In genomic region chr10:38038107-38038931, GRCh38 we compare ENCODE assay signal across 9 cellular contexts. TPM values are rescaled to one million over a fixed set of nuclear protein-coding genes. Genes with fewer than 3 reads are reported as not detected.
DNase-seq lines count a peak whose midpoint lies in the region; ATAC-seq and TF ChIP-seq lines count a peak whose summit lies in the region.
"Had no signal": no experiment of that assay in that cellular context is flagged by ENCODE, and none has a peak within 500 bp of the region (broad histone marks: within the 10 kb centered on the region; RNA-seq: fewer than 3 reads in every experiment).

No MANE protein-coding gene starts in this region.

- dilution Hi-C loops in IMR-90 (cut with HindIII; ENCODE audit: low sequenced_read_pairs, unreplicated experiment) = no loop called here

- no peak overlapping the region for H2AFZ ChIP-seq in IMR-90 (replicated peaks; ENCODE audit: low read length, poor library complexity)

- H3K27me3 ChIP-seq in IMR-90 (ENCODE audit: control insufficient read depth, insufficient read depth, low read length) = no peaks in the 10 kb centered on the region

- in situ Hi-C loops in IMR-90 (cut with MboI; ENCODE audit: low sequenced_read_pairs) = no loop called here
- in situ Hi-C loops in G401 (cut with HindIII; ENCODE audit: low sequenced_read_pairs) = no loop called here

- no peaks in the 10 kb centered on the region for H3K9me1 ChIP-seq in IMR-90 (ENCODE audit: insufficient read depth, low read length)

- WGBS in IMR-90 (ENCODE audit: extremely low coverage in 2 of 2, insufficient read length in 1 of 2), 2 experiments = 100% methylated on average over 1 of the region's 7 CpGs; no CpG with 5 or more reads in 1 of the 2 experiments

- H3K27ac Mint-ChIP-seq in endothelial cell (ENCODE audit: unreplicated experiment) = no peak overlapping the region

- TF ChIP-seq RAD21 in IMR-90 (IDR thresholded peaks at IDR 0.05; ENCODE audit: low read length) = no peak

- no peak for TF ChIP-seq CTCF in IMR-90 (conservative IDR thresholded peaks at IDR 0.05; ENCODE audit: low read depth, low read length)
- TF ChIP-seq CTCF in fibroblast of the aortic adventitia (IDR thresholded peaks at IDR 0.05; ENCODE audit: insufficient read depth, low read length) = no peak
- TF ChIP-seq CTCF in endothelial cell (IDR thresholded peaks at IDR 0.05; ENCODE audit: unreplicated experiment) = no peak

- no peaks in the 10 kb centered on the region for H3K4me1 ChIP-seq in IMR-90 (ENCODE audit: control insufficient read depth, insufficient read depth, low read length)

- H3K36me3 ChIP-seq in IMR-90 (ENCODE audit: control insufficient read depth, insufficient read depth, low read length) = peaks cover 7% of the 10 kb centered on the region

- no peak overlapping the region for H3K56ac ChIP-seq in IMR-90 (ENCODE audit: extremely low read depth, insufficient read depth, low read length)

- H3K4ac ChIP-seq in IMR-90 (ENCODE audit: low read depth, low read length) = no peak overlapping the region

- no peak overlapping the region for H3K4me3 Mint-ChIP-seq in endothelial cell (ENCODE audit: unreplicated experiment)

- no peak overlapping the region for H2BK20ac ChIP-seq in IMR-90 (ENCODE audit: low read depth, low read length)

- H2BK5ac ChIP-seq in IMR-90 (ENCODE audit: low read depth, low read length, poor library complexity, severe bottlenecking) = no peak overlapping the region

- no peaks in the 10 kb centered on the region for H3K27me3 Mint-ChIP-seq in endothelial cell (ENCODE audit: unreplicated experiment)

- no peak overlapping the region for H2AK5ac ChIP-seq in IMR-90 (ENCODE audit: low read depth, low read length)

- H3K23ac ChIP-seq in IMR-90 (ENCODE audit: low read depth, low read length) = no peak overlapping the region

- H4K20me1 ChIP-seq in IMR-90 (ENCODE audit: insufficient read depth, low read length) = no peaks in the 10 kb centered on the region

- H3K4me2 ChIP-seq in IMR-90 (ENCODE audit: low read depth, low read length) = peak overlapping the region; percentile 83

- no peak overlapping the region for H3K9ac ChIP-seq in IMR-90 (ENCODE audit: low read depth, low read length)

- H2BK15ac ChIP-seq in IMR-90 (ENCODE audit: low read depth, low read length) = no peak overlapping the region

- no peak for TF ChIP-seq POLR2A in IMR-90 (IDR thresholded peaks at IDR 0.05; ENCODE audit: low read depth, low read length)

- DNase-seq in IMR-90 (peak; percentile 8), fibroblast of the aortic adventitia (ENCODE audit: low read depth) (peak; percentile 10), left ventricle myocardium superior (no peak), endothelial cell (ENCODE audit: low spot score) (no peak), G401 (ENCODE audit: low spot score) (no peak), pons (ENCODE audit: low spot score) (no peak)

- H3K4me3 ChIP-seq in IMR-90 (ENCODE audit: insufficient read depth, low read depth, low read length) = peak overlapping the region; percentile 31; the same call in 1 of the 2 replicates
- H3K4me3 ChIP-seq in fibroblast of the aortic adventitia (ENCODE audit: low read depth, low read length) = no peak overlapping the region
- H3K4me3 ChIP-seq: skin epidermis had no signal

- no peak overlapping the region for H4K8ac ChIP-seq in IMR-90 (ENCODE audit: low read depth in 2 of 2, low read length in 2 of 2)

- no peaks in the 10 kb centered on the region for H3K79me1 ChIP-seq in IMR-90 (ENCODE audit: low read depth in 1 of 2, low read length in 2 of 2)

- H4K5ac ChIP-seq in IMR-90 (ENCODE audit: low read depth, low read length) = peak overlapping the region; percentile 41; the same call in 1 of the 2 replicates

- no TSS peak for BruUV-seq in IMR-90 (replicated peaks; lab: Mats Ljungman, UMichigan)

- peak; percentile 92 for ATAC-seq in GM18498 (IDR thresholded peaks at IDR 0.05; ENCODE audit: unreplicated experiment)
- peak; percentile 93 for ATAC-seq in GM21515 (IDR thresholded peaks at IDR 0.05; ENCODE audit: unreplicated experiment)
- no peak; the same call in none of the 2 replicates for ATAC-seq in IMR-90 (ENCODE audit: low read depth)
- ATAC-seq in left ventricle myocardium superior = no peak

- no peak overlapping the region for H3K14ac ChIP-seq in IMR-90 (replicated peaks; ENCODE audit: low read depth, low read length)

- peaks cover 25% of the 10 kb centered on the region for H3K36me3 Mint-ChIP-seq in endothelial cell (ENCODE audit: low read depth, unreplicated experiment)

- intact Hi-C loops in IMR-90 (cut with micrococcal nuclease) (no loop called here), left ventricle myocardium superior (cut with micrococcal nuclease) (no loop called here)

- H4K91ac ChIP-seq in IMR-90 (ENCODE audit: insufficient read depth, low read depth, low read length) = no peak overlapping the region

- no peak overlapping the region for H3K27ac ChIP-seq in IMR-90 (ENCODE audit: insufficient read depth, low read length)

- POLR2A ChIA-PET in IMR-90 (lab: Charles Lee; ENCODE audit: unreplicated experiment) = no interaction called here

- H3K9me3 Mint-ChIP-seq in endothelial cell (ENCODE audit: unreplicated experiment) = no peaks in the 10 kb centered on the region

- no peak overlapping the region; the same call in 1 of the 2 replicates for H3K18ac ChIP-seq in IMR-90 (ENCODE audit: low read depth, low read length)

- H2BK120ac ChIP-seq in IMR-90 (ENCODE audit: low read depth, low read length) = no peak overlapping the region

- H3K9me3 ChIP-seq in IMR-90 (ENCODE audit: control insufficient read depth, insufficient read depth, low read length) = no peaks in the 10 kb centered on the region

- no peaks in the 10 kb centered on the region for H3K4me1 Mint-ChIP-seq in endothelial cell (ENCODE audit: unreplicated experiment)

- CTCF ChIA-PET in IMR-90 (lab: Yijun Ruan, JAX) = interaction anchor here (0.6 to 0.7 kb wide), 2 partner anchors 27 to 490 kb away, joined by 3 to 7 read pairs; no protein-coding TSS in a partner anchor

- no peak overlapping the region for H2AK9ac ChIP-seq in IMR-90 (replicated peaks; ENCODE audit: low read depth, low read length, poor library complexity)

TF ChIP-seq in IMR-90, 13 proteins besides CTCF, POLR2A, EP300 and RAD21:
- TF ChIP-seq RFX5 (IDR thresholded peaks at IDR 0.05; ENCODE audit: low read depth, low read length) (no peak), MXI1 (IDR thresholded peaks at IDR 0.05; ENCODE audit: borderline replicate concordance, low read depth, low read length) (no peak), RCOR1 (IDR thresholded peaks at IDR 0.05; ENCODE audit: insufficient replicate concordance, low read length) (no peak), NFE2L2 (IDR thresholded peaks at IDR 0.05; ENCODE audit: low read depth, low read length) (no peak), FOS (IDR thresholded peaks at IDR 0.05; ENCODE audit: low read depth, low read length) (no peak), MAZ (IDR thresholded peaks at IDR 0.05; ENCODE audit: borderline replicate concordance, low read depth, low read length) (no peak), USF2 (IDR thresholded peaks at IDR 0.05; ENCODE audit: low read depth, low read length) (no peak), MAFK (IDR thresholded peaks at IDR 0.05; ENCODE audit: low read depth, low read length) (no peak), BHLHE40 (IDR thresholded peaks at IDR 0.05; ENCODE audit: low read depth, low read length) (no peak), SMC3 (IDR thresholded peaks at IDR 0.05; ENCODE audit: low read depth, low read length) (no peak), CHD1 (IDR thresholded peaks at IDR 0.05; ENCODE audit: low read depth, low read length) (no peak), ELK1 (IDR thresholded peaks at IDR 0.05; ENCODE audit: borderline replicate concordance, low read depth, low read length) (no peak), CEBPB (IDR thresholded peaks at IDR 0.05; ENCODE audit: low read depth, low read length) (no peak)

RNA-seq across cellular contexts. Expression of gene ZNF33A, which starts 27.8 kb away (rescaled TPM):
- total RNA-seq in IMR-90 (2012; rRNA removed) (11.4 and 14.3 TPM in 2 replicates), fibroblast of the aortic adventitia (ENCODE audit: low replicate concordance) (19.3 and 21.4 TPM in 2 replicates), left ventricle myocardium superior (23.6 TPM), endothelial cell (ENCODE audit: unreplicated experiment) (29.3 TPM)
- polyA plus RNA-seq in IMR-90 (2012; rRNA removed) = 3.9 and 5.6 TPM in 2 replicates
- polyA plus RNA-seq in IMR-90 (2012; cell fraction: cytosol; rRNA removed) = 1.1 and 1.7 TPM in 2 replicates
- polyA plus RNA-seq in IMR-90 (2012; cell fraction: nucleus; rRNA removed; ENCODE audit: low replicate concordance) = 1.6 and 14.8 TPM in 2 replicates
- 12.2 and 18.1 TPM in 2 replicates for total RNA-seq in G401 (2014; rRNA removed; shearing (Covaris generic))

RNA-seq across cellular contexts. Expression of gene ZNF37A, which starts 55.8 kb away (rescaled TPM):
- total RNA-seq in IMR-90 (2012; rRNA removed) = 8.6 and 10.0 TPM in 2 replicates
- polyA plus RNA-seq in IMR-90 (2012; rRNA removed) = 3.6 and 5.5 TPM in 2 replicates
- polyA plus RNA-seq in IMR-90 (2012; cell fraction: cytosol; rRNA removed) = 1.1 and 3.0 TPM in 2 replicates
- 4.8 and 13.6 TPM in 2 replicates for polyA plus RNA-seq in IMR-90 (2012; cell fraction: nucleus; rRNA removed; ENCODE audit: low replicate concordance)
- 6.0 and 16.2 TPM in 2 replicates for total RNA-seq in fibroblast of the aortic adventitia (ENCODE audit: low replicate concordance)
- 9.8 TPM for total RNA-seq in left ventricle myocardium superior
- total RNA-seq in endothelial cell (ENCODE audit: unreplicated experiment) = 8.7 TPM
- total RNA-seq in G401 (2014; rRNA removed; shearing (Covaris generic)) = 12.1 and 17.0 TPM in 2 replicates

Comparison
In these comparisons a context has a peak if more than half of its experiments do, and no peak if none do; other contexts are left out.
1. ATAC-seq: peak in GM18498 (single experiment) and GM21515 (single experiment); none in IMR-90 (single experiment) and left ventricle myocardium superior (single experiment).
2. DNase-seq: peak in IMR-90 (single experiment) and fibroblast of the aortic adventitia (single experiment); none in left ventricle myocardium superior (single experiment), endothelial cell (single experiment), G401 (single experiment) and pons (single experiment).